22 cellular contexts compared by ENCODE assay signal in the genomic region with DNA sequence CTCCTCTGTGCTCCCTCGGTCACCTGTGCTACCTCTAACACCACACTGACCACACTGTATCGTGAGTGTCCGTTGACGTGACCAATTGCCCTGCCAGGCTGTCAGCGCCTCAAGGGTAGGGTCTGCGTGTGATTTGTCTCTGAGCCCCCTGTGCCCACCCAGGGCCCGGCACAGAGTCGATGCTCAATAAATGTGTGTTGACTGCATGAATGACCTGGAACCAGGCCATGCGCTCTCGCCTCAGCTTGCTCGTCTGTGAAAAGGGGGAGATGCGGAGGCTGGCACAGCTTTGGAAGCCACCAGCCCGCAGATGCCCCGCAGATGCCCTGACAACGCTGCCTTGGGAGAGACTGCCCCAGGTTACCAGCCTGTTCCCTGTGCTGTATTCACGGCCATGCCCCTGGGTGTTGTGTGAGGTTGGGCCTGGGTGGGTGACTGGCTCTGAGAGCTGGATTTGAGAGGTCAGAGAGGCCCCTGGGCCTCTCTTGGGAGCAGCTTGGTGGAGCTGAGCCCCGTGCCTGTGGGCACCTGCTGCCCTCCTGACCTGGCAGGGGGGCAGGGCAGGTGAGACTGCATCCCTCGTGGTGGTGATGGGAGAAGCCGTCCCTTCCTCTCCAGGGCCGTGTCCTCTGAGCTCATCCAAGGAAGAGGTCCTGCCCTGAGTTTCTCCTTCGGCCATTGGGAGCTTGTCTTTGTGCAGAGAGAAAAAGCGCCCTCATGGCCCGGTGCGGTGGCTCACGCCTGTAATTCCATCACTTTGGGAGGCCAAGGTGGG. TPM values are rescaled to one million over a fixed set of nuclear protein-coding genes. Genes with fewer than 3 reads are reported as not detected.
A peak's percentile ranks its signal among the peaks of the same experiment; 100 is the strongest.
DNase-seq lines count a peak whose midpoint lies in the region; ATAC-seq and TF ChIP-seq lines count a peak whose summit lies in the region.
"Had no signal": no experiment of that assay in that cellular context is flagged by ENCODE, and none has a peak within 500 bp of the region (broad histone marks: within the 10 kb centered on the region; RNA-seq: fewer than 3 reads in every experiment).

No MANE protein-coding gene starts in this region.

- H3K4me3 ChIP-seq in endodermal cell (ENCODE audit: low read length), result no peak overlapping the region
- no peak overlapping the region for H3K4me3 ChIP-seq in sigmoid colon
- H3K4me3 ChIP-seq in colonic mucosa, result no peak overlapping the region
- H3K4me3 ChIP-seq: pancreas had no signal

- no peak for TF ChIP-seq POLR2A in sigmoid colon (IDR thresholded peaks at IDR 0.05)

- H3K4me1 ChIP-seq in endodermal cell (ENCODE audit: control insufficient read depth, insufficient read depth, low read length) (peaks cover 5% of the 10 kb centered on the region), sigmoid colon (peaks cover 0 to 28% (median 24%) of the 10 kb centered on the region in 4 donors), colonic mucosa (no peaks in the 10 kb centered on the region)

- H3K27ac Mint-ChIP-seq in endodermal cell, result no peak overlapping the region
- H3K27ac Mint-ChIP-seq: activated T-helper 2 cell treated with anti-CD3 and anti-CD28 coated beads, Interferon-gamma antibody, Interleukin-2, Interleukin-4, amounts not matched to agents 10 μg/mL and 5 μg/mL and 100 μg/mL, durations not matched to agents 14 hours and 24 hours and 36 hours; CD8-positive, alpha-beta T cell; HFFc6 had no signal

- no peaks in the 10 kb centered on the region for H3K9me3 Mint-ChIP-seq in endodermal cell
- H3K9me3 Mint-ChIP-seq: activated T-helper 2 cell treated with anti-CD3 and anti-CD28 coated beads, Interferon-gamma antibody, Interleukin-2, Interleukin-4, amounts not matched to agents 10 μg/mL and 5 μg/mL and 100 μg/mL, durations not matched to agents 14 hours and 24 hours and 36 hours; CD8-positive, alpha-beta T cell; HFFc6 had no signal

- H3K9ac ChIP-seq in endodermal cell (ENCODE audit: extremely low read depth, low read length, poor library complexity, severe bottlenecking) (no peak overlapping the region), colonic mucosa (ENCODE audit: low read depth in 2 of 2, low read length in 2 of 2) (no peak overlapping the region)

- DNase-seq in activated CD4-positive, CD25-positive, alpha-beta regulatory T cell treated with anti-CD3 and anti-CD28 coated beads, Interleukin-2, amount 50 U/mL, for 72 hours, result peak; percentile 17
- DNase-seq in GM13977 (ENCODE audit: low spot score) (peak; percentile 12), endodermal cell (peak; percentile 27), sigmoid colon (peak; percentile 60), colonic mucosa (no peak), HT-29 (ENCODE audit: low spot score) (no peak)
- DNase-seq: activated CD4-positive, CD25-positive, alpha-beta regulatory T cell; AML-193; HFFc6; Kasumi-1; kidney glomerular epithelial cell; mesenchymal stem cell; NCI-H187; NCI-H69; substantia nigra had no signal

- no peaks in the 10 kb centered on the region for H3K36me3 ChIP-seq in endodermal cell (ENCODE audit: control insufficient read depth, insufficient read depth, low read length)
- H3K36me3 ChIP-seq in sigmoid colon, result no peaks in the 10 kb centered on the region
- no peaks in the 10 kb centered on the region for H3K36me3 ChIP-seq in colonic mucosa
- H3K36me3 ChIP-seq: pancreas had no signal

- H3K36me3 Mint-ChIP-seq in endodermal cell (ENCODE audit: low read depth), result no peaks in the 10 kb centered on the region
- H3K36me3 Mint-ChIP-seq: CD8-positive, alpha-beta T cell had no signal

- no peak for TF ChIP-seq EP300 in sigmoid colon (IDR thresholded peaks at IDR 0.05)

- WGBS in endodermal cell (ENCODE audit: insufficient coverage in 1 of 2, insufficient read length in 1 of 2), 2 experiments, result 94 to 97% methylated on average over 18 to 25 of the region's 25 CpGs
- 82 to 91% methylated on average over 25 of the region's 25 CpGs for WGBS in sigmoid colon, 2 donors

- ATAC-seq in activated CD4-positive, CD25-positive, alpha-beta regulatory T cell treated with anti-CD3 and anti-CD28 coated beads, Interleukin-2, amount 50 U/mL, for 24 hours, result no peak
- no peak for ATAC-seq in GM18517 (IDR thresholded peaks at IDR 0.05; ENCODE audit: unreplicated experiment)
- ATAC-seq: CD8-positive, alpha-beta T cell; pancreas had no signal

- no peaks in the 10 kb centered on the region for H3K9me3 ChIP-seq in endodermal cell (ENCODE audit: control insufficient read depth, low read length)
- no peaks in the 10 kb centered on the region for H3K9me3 ChIP-seq in sigmoid colon
- no peaks in the 10 kb centered on the region for H3K9me3 ChIP-seq in colonic mucosa
- H3K9me3 ChIP-seq: pancreas had no signal

- no peaks in the 10 kb centered on the region for H3K27me3 ChIP-seq in endodermal cell (ENCODE audit: control insufficient read depth, insufficient read depth, low read length, poor library complexity, severe bottlenecking)
- no peaks in the 10 kb centered on the region for H3K27me3 ChIP-seq in sigmoid colon
- H3K27me3 ChIP-seq in colonic mucosa, result peaks cover 5% of the 10 kb centered on the region
- H3K27me3 ChIP-seq: pancreas had no signal

- no peak for TF ChIP-seq CTCF in GM13977 (IDR thresholded peaks at IDR 0.05; ENCODE audit: extremely low read depth, insufficient read depth, missing control alignments)
- no peak for TF ChIP-seq CTCF in endodermal cell (conservative IDR thresholded peaks at IDR 0.05)
- TF ChIP-seq CTCF in sigmoid colon (IDR thresholded peaks at IDR 0.05), result no peak
- TF ChIP-seq CTCF in colonic mucosa (IDR thresholded peaks at IDR 0.05), result no peak

- intact Hi-C loops in sigmoid colon (cut with DNase I), result no loop called here
- intact Hi-C loops in colonic mucosa (cut with DNase I), result no loop called here

- in situ Hi-C loops in GM13977 (cut with MboI; ENCODE audit: low pct_unique_long_range_greater_than_20kb, low sequenced_read_pairs, unreplicated experiment), result no loop called here

- no peak overlapping the region for H3K4me3 Mint-ChIP-seq in endodermal cell
- H3K4me3 Mint-ChIP-seq: CD8-positive, alpha-beta T cell; HFFc6 had no signal

- H3K27ac ChIP-seq in endodermal cell (ENCODE audit: low read depth, low read length) (no peak overlapping the region), sigmoid colon (no peak overlapping the region), colonic mucosa (no peak overlapping the region)
- H3K27ac ChIP-seq: 22Rv1, pancreas, RWPE1 had no signal

- peaks cover 4% of the 10 kb centered on the region for H3K4me1 Mint-ChIP-seq in endodermal cell

- H3K27me3 Mint-ChIP-seq in endodermal cell (ENCODE audit: insufficient read depth), result peaks cover 14% of the 10 kb centered on the region

RNA-seq across cellular contexts. Expression of a gene that starts 43.2 kb away (rescaled TPM):
- total RNA-seq in endodermal cell, result under 1 TPM; 0.55 to 0.57 TPM
- polyA plus RNA-seq in endodermal cell (2013, experiment 1 of 2), result 4.1 TPM
- polyA plus RNA-seq in endodermal cell (2013, experiment 2 of 2), result 4.8 TPM
- 1 to 10 TPM in 3 of 4 donors, under 1 TPM in 1; 0.36 to 2.0 (median 1.6) TPM for total RNA-seq in sigmoid colon
- under 1 TPM in 2 of 3 donors, not detected in 1; under 0.01 to 0.35 TPM for polyA plus RNA-seq in sigmoid colon
- under 1 TPM; 0.05 to 0.25 TPM for total RNA-seq in colonic mucosa
- not detected in 2 replicates for total RNA-seq in HT-29 (2014; rRNA removed; shearing (Covaris generic))
- total RNA-seq: activated T-helper 2 cell treated with anti-CD3 and anti-CD28 coated beads, Interferon-gamma antibody, Interleukin-2, Interleukin-4, amounts not matched to agents 10 μg/mL and 5 μg/mL and 100 μg/mL, durations not matched to agents 14 hours and 24 hours and 36 hours had no signal

Comparison
In these comparisons a context has a peak if more than half of its experiments do, and no peak if none do; other contexts are left out.
1. DNase-seq: peak in activated CD4-positive, CD25-positive, alpha-beta regulatory T cell treated with anti-CD3 and anti-CD28 coated beads, Interleukin-2, amount 50 U/mL, for 72 hours (single experiment), GM13977 (single experiment), endodermal cell (single experiment) and sigmoid colon (single experiment); none in colonic mucosa (single experiment) and HT-29 (single experiment).